Comparison of ENCODE assay signal across 1 cellular context in genomic region chr17:82000803-82001649, GRCh38.
TF ChIP-seq lines count a peak whose summit lies in the region.

No MANE protein-coding gene starts in this region.

TF ChIP-seq in HepG2, 621 proteins besides CTCF, POLR2A, EP300 and RAD21 (continued from another document and continues in another):
- TF ChIP-seq ZBTB46 (CRISPR knock-in tag; IDR thresholded peaks at IDR 0.05; ENCODE audit: borderline replicate concordance) (0 out of 2 replicates have a peak, but pooled peaks have one; percentile 88), MNT (IDR thresholded peaks at IDR 0.05) (peak; percentile 83), ATF2 (CRISPR knock-in tag; IDR thresholded peaks at IDR 0.05) (peak; percentile 63; the same call in 1 of the 2 replicates), ZNF251 (CRISPR knock-in tag; IDR thresholded peaks at IDR 0.05) (no peak), MYNN (CRISPR knock-in tag; IDR thresholded peaks at IDR 0.05; ENCODE audit: low read depth) (no peak), HES4 (CRISPR knock-in tag; IDR thresholded peaks at IDR 0.05; ENCODE audit: borderline replicate concordance) (no peak), CBX5 (CRISPR knock-in tag; IDR thresholded peaks at IDR 0.05; ENCODE audit: borderline replicate concordance) (peak; percentile 85; the same call in 1 of the 2 replicates), RFX5 (IDR thresholded peaks at IDR 0.05; ENCODE audit: low read depth, low read length) (no peak), ZNF777 (CRISPR knock-in tag; IDR thresholded peaks at IDR 0.05) (peak; percentile 20; the same call in 1 of the 2 replicates), JUND (CRISPR knock-in tag; IDR thresholded peaks at IDR 0.05) (peak; percentile 80), HNRNPL (IDR thresholded peaks at IDR 0.05; ENCODE audit: low read depth, low read length) (peak; percentile 100), ZBTB38 (CRISPR knock-in tag; IDR thresholded peaks at IDR 0.05) (peak; percentile 86; the same call in 1 of the 2 replicates), HIC2 (CRISPR knock-in tag; IDR thresholded peaks at IDR 0.05; ENCODE audit: low read depth) (peak; percentile 100), RFXANK (CRISPR knock-in tag; IDR thresholded peaks at IDR 0.05) (no peak), EHMT2 (IDR thresholded peaks at IDR 0.05; ENCODE audit: borderline replicate concordance, low read depth, low read length) (no peak), ZNF441 (CRISPR knock-in tag; IDR thresholded peaks at IDR 0.05; ENCODE audit: borderline replicate concordance) (no peak; the same call in 1 of the 2 replicates), ZNF460 (CRISPR knock-in tag; IDR thresholded peaks at IDR 0.05; ENCODE audit: borderline replicate concordance) (peak; percentile 30; the same call in 1 of the 2 replicates), ZNF768 (CRISPR knock-in tag; IDR thresholded peaks at IDR 0.05) (peak; percentile 81), CEBPZ (IDR thresholded peaks at IDR 0.05; ENCODE audit: low read length) (no peak), ZNF354B (CRISPR knock-in tag; IDR thresholded peaks at IDR 0.05) (no peak), POLR2AphosphoS2 (IDR thresholded peaks at IDR 0.05; ENCODE audit: low read depth, low read length) (peak; percentile 12; the same call in 1 of the 2 replicates), ZNF225 (CRISPR knock-in tag; IDR thresholded peaks at IDR 0.05) (peak; percentile 56; the same call in 1 of the 2 replicates), ZNF782 (CRISPR knock-in tag; IDR thresholded peaks at IDR 0.05; ENCODE audit: borderline replicate concordance) (no peak), ZNF775 (CRISPR knock-in tag; IDR thresholded peaks at IDR 0.05; ENCODE audit: borderline replicate concordance) (no peak), HIVEP1 (CRISPR knock-in tag; IDR thresholded peaks at IDR 0.05) (peak; percentile 99), ZNF672 (CRISPR knock-in tag; IDR thresholded peaks at IDR 0.05) (peak; percentile 89; the same call in 1 of the 2 replicates)
- TF ChIP-seq, protein P1, sequence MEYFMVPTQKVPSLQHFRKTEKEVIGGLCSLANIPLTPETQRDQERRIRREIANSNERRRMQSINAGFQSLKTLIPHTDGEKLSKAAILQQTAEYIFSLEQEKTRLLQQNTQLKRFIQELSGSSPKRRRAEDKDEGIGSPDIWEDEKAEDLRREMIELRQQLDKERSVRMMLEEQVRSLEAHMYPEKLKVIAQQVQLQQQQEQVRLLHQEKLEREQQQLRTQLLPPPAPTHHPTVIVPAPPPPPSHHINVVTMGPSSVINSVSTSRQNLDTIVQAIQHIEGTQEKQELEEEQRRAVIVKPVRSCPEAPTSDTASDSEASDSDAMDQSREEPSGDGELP (IDR thresholded peaks at IDR 0.05; ENCODE audit: borderline replicate concordance, low read depth), result peak; percentile 96; the same call in 1 of the 2 replicates
- TF ChIP-seq, protein P2, sequence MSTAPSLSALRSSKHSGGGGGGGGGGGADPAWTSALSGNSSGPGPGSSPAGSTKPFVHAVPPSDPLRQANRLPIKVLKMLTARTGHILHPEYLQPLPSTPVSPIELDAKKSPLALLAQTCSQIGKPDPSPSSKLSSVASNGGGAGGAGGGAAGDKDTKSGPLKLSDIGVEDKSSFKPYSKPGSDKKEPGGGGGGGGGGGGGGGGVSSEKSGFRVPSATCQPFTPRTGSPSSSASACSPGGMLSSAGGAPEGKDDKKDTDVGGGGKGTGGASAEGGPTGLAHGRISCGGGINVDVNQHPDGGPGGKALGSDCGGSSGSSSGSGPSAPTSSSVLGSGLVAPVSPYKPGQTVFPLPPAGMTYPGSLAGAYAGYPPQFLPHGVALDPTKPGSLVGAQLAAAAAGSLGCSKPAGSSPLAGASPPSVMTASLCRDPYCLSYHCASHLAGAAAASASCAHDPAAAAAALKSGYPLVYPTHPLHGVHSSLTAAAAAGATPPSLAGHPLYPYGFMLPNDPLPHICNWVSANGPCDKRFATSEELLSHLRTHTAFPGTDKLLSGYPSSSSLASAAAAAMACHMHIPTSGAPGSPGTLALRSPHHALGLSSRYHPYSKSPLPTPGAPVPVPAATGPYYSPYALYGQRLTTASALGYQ (CRISPR knock-in tag; IDR thresholded peaks at IDR 0.05), result peak; percentile 98
- TF ChIP-seq, protein P3, sequence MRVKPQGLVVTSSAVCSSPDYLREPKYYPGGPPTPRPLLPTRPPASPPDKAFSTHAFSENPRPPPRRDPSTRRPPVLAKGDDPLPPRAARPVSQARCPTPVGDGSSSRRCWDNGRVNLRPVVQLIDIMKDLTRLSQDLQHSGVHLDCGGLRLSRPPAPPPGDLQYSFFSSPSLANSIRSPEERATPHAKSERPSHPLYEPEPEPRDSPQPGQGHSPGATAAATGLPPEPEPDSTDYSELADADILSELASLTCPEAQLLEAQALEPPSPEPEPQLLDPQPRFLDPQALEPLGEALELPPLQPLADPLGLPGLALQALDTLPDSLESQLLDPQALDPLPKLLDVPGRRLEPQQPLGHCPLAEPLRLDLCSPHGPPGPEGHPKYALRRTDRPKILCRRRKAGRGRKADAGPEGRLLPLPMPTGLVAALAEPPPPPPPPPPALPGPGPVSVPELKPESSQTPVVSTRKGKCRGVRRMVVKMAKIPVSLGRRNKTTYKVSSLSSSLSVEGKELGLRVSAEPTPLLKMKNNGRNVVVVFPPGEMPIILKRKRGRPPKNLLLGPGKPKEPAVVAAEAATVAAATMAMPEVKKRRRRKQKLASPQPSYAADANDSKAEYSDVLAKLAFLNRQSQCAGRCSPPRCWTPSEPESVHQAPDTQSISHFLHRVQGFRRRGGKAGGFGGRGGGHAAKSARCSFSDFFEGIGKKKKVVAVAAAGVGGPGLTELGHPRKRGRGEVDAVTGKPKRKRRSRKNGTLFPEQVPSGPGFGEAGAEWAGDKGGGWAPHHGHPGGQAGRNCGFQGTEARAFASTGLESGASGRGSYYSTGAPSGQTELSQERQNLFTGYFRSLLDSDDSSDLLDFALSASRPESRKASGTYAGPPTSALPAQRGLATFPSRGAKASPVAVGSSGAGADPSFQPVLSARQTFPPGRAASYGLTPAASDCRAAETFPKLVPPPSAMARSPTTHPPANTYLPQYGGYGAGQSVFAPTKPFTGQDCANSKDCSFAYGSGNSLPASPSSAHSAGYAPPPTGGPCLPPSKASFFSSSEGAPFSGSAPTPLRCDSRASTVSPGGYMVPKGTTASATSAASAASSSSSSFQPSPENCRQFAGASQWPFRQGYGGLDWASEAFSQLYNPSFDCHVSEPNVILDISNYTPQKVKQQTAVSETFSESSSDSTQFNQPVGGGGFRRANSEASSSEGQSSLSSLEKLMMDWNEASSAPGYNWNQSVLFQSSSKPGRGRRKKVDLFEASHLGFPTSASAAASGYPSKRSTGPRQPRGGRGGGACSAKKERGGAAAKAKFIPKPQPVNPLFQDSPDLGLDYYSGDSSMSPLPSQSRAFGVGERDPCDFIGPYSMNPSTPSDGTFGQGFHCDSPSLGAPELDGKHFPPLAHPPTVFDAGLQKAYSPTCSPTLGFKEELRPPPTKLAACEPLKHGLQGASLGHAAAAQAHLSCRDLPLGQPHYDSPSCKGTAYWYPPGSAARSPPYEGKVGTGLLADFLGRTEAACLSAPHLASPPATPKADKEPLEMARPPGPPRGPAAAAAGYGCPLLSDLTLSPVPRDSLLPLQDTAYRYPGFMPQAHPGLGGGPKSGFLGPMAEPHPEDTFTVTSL (CRISPR knock-in tag; IDR thresholded peaks at IDR 0.05; ENCODE audit: borderline replicate concordance), result peak; percentile 41; the same call in 1 of the 2 replicates
- TF ChIP-seq, protein P4, sequence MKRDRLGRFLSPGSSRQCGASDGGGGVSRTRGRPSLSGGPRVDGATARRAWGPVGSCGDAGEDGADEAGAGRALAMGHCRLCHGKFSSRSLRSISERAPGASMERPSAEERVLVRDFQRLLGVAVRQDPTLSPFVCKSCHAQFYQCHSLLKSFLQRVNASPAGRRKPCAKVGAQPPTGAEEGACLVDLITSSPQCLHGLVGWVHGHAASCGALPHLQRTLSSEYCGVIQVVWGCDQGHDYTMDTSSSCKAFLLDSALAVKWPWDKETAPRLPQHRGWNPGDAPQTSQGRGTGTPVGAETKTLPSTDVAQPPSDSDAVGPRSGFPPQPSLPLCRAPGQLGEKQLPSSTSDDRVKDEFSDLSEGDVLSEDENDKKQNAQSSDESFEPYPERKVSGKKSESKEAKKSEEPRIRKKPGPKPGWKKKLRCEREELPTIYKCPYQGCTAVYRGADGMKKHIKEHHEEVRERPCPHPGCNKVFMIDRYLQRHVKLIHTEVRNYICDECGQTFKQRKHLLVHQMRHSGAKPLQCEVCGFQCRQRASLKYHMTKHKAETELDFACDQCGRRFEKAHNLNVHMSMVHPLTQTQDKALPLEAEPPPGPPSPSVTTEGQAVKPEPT (CRISPR knock-in tag; IDR thresholded peaks at IDR 0.05; ENCODE audit: low read depth), result no peak
- TF ChIP-seq, protein P5, sequence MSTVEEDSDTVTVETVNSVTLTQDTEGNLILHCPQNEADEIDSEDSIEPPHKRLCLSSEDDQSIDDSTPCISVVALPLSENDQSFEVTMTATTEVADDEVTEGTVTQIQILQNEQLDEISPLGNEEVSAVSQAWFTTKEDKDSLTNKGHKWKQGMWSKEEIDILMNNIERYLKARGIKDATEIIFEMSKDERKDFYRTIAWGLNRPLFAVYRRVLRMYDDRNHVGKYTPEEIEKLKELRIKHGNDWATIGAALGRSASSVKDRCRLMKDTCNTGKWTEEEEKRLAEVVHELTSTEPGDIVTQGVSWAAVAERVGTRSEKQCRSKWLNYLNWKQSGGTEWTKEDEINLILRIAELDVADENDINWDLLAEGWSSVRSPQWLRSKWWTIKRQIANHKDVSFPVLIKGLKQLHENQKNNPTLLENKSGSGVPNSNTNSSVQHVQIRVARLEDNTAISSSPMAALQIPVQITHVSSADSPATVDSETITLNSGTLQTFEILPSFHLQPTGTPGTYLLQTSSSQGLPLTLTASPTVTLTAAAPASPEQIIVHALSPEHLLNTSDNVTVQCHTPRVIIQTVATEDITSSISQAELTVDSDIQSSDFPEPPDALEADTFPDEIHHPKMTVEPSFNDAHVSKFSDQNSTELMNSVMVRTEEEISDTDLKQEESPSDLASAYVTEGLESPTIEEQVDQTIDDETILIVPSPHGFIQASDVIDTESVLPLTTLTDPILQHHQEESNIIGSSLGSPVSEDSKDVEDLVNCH (CRISPR knock-in tag; IDR thresholded peaks at IDR 0.05), result no peak
